ENCODE assay signal across 8 cellular contexts in the genomic region with DNA sequence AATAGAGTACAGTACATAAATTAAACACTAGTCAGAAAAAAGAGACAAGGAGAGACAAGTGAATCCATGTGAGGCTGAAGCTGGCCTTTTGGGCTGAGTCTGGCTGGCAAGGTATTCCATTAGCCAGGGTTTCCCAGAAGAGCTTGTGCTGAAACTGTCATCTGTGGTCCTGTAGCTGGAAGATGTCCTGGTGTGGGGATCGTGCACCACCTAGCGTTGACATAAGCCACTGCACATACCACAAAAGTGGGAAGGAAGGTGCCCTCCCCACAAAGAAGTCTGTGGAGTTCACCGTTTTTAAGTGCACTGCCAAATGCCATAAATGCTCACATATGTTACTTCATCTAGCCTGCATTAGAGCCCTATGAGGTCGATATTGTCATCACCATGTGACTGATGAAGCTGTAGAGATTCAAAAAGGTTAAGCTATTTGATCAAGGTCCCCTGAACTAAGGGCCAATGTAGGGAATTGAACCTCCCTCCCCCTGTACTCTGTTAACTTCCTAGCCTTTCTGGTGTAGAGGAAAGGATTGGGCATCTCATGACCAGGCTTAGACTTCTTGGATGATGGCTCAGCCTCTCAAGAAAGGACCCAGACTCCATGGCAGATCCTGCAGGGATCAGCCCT. TPM values are rescaled to one million over a fixed set of nuclear protein-coding genes. Genes with fewer than 3 reads are reported as not detected.
A peak's percentile ranks its signal among the peaks of the same experiment; 100 is the strongest.
DNase-seq lines count a peak whose midpoint lies in the region; ATAC-seq and TF ChIP-seq lines count a peak whose summit lies in the region.

No MANE protein-coding gene starts in this region.

- H3K4me3 ChIP-seq in MG63 = no peak overlapping the region
- H3K4me3 ChIP-seq in right cardiac atrium (ENCODE audit: low read length) = no peak overlapping the region
- no peak overlapping the region for H3K4me3 ChIP-seq in retinal pigment epithelial cell (ENCODE audit: low read length)

- TF ChIP-seq CTCF in retinal pigment epithelial cell (conservative IDR thresholded peaks at IDR 0.05; ENCODE audit: low read depth, low read length) = peak; percentile 98

- H3K36me3 ChIP-seq in MG63 = no peaks in the 10 kb centered on the region

- WGBS in right cardiac atrium = under 1% methylated on average over 4 of the region's 4 CpGs

- DNase-seq in DMS114 treated with DMSO at 0.1 percent for 48 hours (lab: John Stamatoyannopoulos, UW; ENCODE audit: unreplicated experiment) = peak; percentile 34
- peak; percentile 44 for DNase-seq in MG63
- DNase-seq in anterior cingulate cortex (lab: John Stamatoyannopoulos, UW) = peak in 56 of 58 donors; percentile 3 to 79 (median 36)
- DNase-seq in right cardiac atrium = peak in 2 of 3 donors; percentile 47 to 62
- peak; percentile 23 for DNase-seq in retinal pigment epithelial cell (ENCODE audit: low read depth)

- no peaks in the 10 kb centered on the region for H3K4me1 ChIP-seq in right cardiac atrium (ENCODE audit: control insufficient read depth, insufficient read depth, low read length)

- H3K27ac ChIP-seq in right cardiac atrium (ENCODE audit: low read length) = no peak overlapping the region

- H3K9me3 ChIP-seq in MG63 (no peaks in the 10 kb centered on the region), right cardiac atrium (ENCODE audit: control insufficient read depth, low read length) (no peaks in the 10 kb centered on the region)

- intact Hi-C loops in right cardiac atrium (cut with DNase I) = loop anchor here (2.0 to 10.0 kb wide), 3 partner anchors 165 to 455 kb away; no protein-coding TSS in a partner anchor

- peak; percentile 44 for ATAC-seq in GM21786 (IDR thresholded peaks at IDR 0.05; ENCODE audit: unreplicated experiment)
- peak; percentile 96 for ATAC-seq in SK-N-SH treated with all-trans-retinoic acid at 6 μM for 48 hours
- peak; percentile 75 to 85 for ATAC-seq in right cardiac atrium
- no peak for ATAC-seq in GM18502 (IDR thresholded peaks at IDR 0.05; ENCODE audit: poor library complexity, unreplicated experiment)

- H3K27me3 ChIP-seq in MG63 (no peaks in the 10 kb centered on the region), right cardiac atrium (ENCODE audit: control insufficient read depth, insufficient read depth) (no peaks in the 10 kb centered on the region)

TF ChIP-seq in SK-N-SH treated with all-trans-retinoic acid at 6 μM for 48 hours, 23 proteins besides CTCF, POLR2A, EP300 and RAD21:
- TF ChIP-seq PPARA (CRISPR knock-in tag; IDR thresholded peaks at IDR 0.05; ENCODE audit: borderline replicate concordance) (no peak), ESRRG (CRISPR knock-in tag; IDR thresholded peaks at IDR 0.05) (no peak), PATZ1 (CRISPR knock-in tag; IDR thresholded peaks at IDR 0.05; ENCODE audit: borderline replicate concordance) (peak; percentile 77; the same call in 1 of the 2 replicates)
TF ChIP-seq in SK-N-SH treated with all-trans-retinoic acid at 6 μM for 48 hours: peak in this region for 1.

RNA-seq across cellular contexts. Expression of gene GALNT14, which starts 31.9 kb away (rescaled TPM):
- total RNA-seq in MG63 (2014; rRNA removed; shearing (Covaris generic); ENCODE audit: low replicate concordance) = 3.9 and 6.3 TPM in 2 replicates
- total RNA-seq in right cardiac atrium = under 1 TPM in 1 of 4 donors, not detected in 3; 0.21 TPM
- polyA plus RNA-seq in right cardiac atrium = 0.25 TPM

RNA-seq across cellular contexts. Expression of gene CAPN14, which starts 47.1 kb away (rescaled TPM):
- not detected in 2 replicates for total RNA-seq in MG63 (2014; rRNA removed; shearing (Covaris generic); ENCODE audit: low replicate concordance)
- total RNA-seq in right cardiac atrium = under 1 TPM; 0.08 to 0.18 (median 0.10) TPM
- polyA plus RNA-seq in right cardiac atrium = 0.07 TPM
